12 cellular contexts compared by ENCODE assay signal in genomic region chr17:27747462-27748359, GRCh38. TPM values are rescaled to one million over a fixed set of nuclear protein-coding genes. Genes with fewer than 3 reads are reported as not detected.
DNase-seq lines count a peak whose midpoint lies in the region; ATAC-seq and TF ChIP-seq lines count a peak whose summit lies in the region.
"Had no signal": no experiment of that assay in that cellular context is flagged by ENCODE, and none has a peak within 500 bp of the region (broad histone marks: within the 10 kb centered on the region; RNA-seq: fewer than 3 reads in every experiment).

No MANE protein-coding gene starts in this region.

- POLR2A ChIA-PET in PC-3 (lab: Charles Lee; ENCODE audit: unreplicated experiment) = no interaction called here

- WGBS in heart left ventricle, 4 donors = 83 to 95% (median 89%) methylated on average over 13 of the region's 13 CpGs

- no peaks in the 10 kb centered on the region for H4K20me1 ChIP-seq in PC-3 (ENCODE audit: low read length)
- H4K20me1 ChIP-seq: BLaER1 treated with 17β-estradiol and CSF1 and Interleukin-3, amounts not matched to agents 10 nM and 100 nM had no signal

- no peak overlapping the region for H3K27ac ChIP-seq in right atrium auricular region
- peak overlapping the region in 1 of 12 donors; percentile 86 for H3K27ac ChIP-seq in heart left ventricle
- H3K27ac ChIP-seq in PC-3 (ENCODE audit: low read length) = no peak overlapping the region
- H3K27ac ChIP-seq in dorsolateral prefrontal cortex = no peak overlapping the region
- no peak overlapping the region for H3K27ac ChIP-seq in left lung

- DNase-seq in right atrium auricular region (ENCODE audit: low spot score) = peak; percentile 34
- no peak for DNase-seq in heart left ventricle
- DNase-seq in PC-3 = no peak
- DNase-seq in fibroblast of villous mesenchyme (ENCODE audit: low read depth) = no peak
- no peak for DNase-seq in SKM-1 (lab: John Stamatoyannopoulos, UW; ENCODE audit: unreplicated experiment)
- no peak for DNase-seq in hepatic stellate cell (ENCODE audit: low spot score)
- no peak for DNase-seq in dorsolateral prefrontal cortex
- no peak for DNase-seq in left lung
- DNase-seq: activated CD4-positive, alpha-beta T cell treated with anti-CD3 and anti-CD28 coated beads, Interleukin-2, amount 50 U/mL, for 1 hour; effector CD4-positive, alpha-beta T cell; NCI-H226 had no signal

- no peak overlapping the region for H2AFZ ChIP-seq in PC-3 (ENCODE audit: low read length)

- no peak for TF ChIP-seq POLR2A in heart left ventricle (IDR thresholded peaks at IDR 0.05)

- H3K4me1 ChIP-seq in right atrium auricular region (no peaks in the 10 kb centered on the region), heart left ventricle (peaks cover 0 to 11% (median 0%) of the 10 kb centered on the region in 12 donors), PC-3 (ENCODE audit: insufficient read depth, low read length) (no peaks in the 10 kb centered on the region), left lung (peaks cover 0 to 3% of the 10 kb centered on the region in 2 donors)

- H3K9ac ChIP-seq in PC-3 (ENCODE audit: low read length) = no peak overlapping the region

- H3K4me3 ChIP-seq in right atrium auricular region (no peak overlapping the region), heart left ventricle (no peak overlapping the region), PC-3 (ENCODE audit: low read length) (no peak overlapping the region), fibroblast of villous mesenchyme (ENCODE audit: low read depth, low read length) (no peak overlapping the region), dorsolateral prefrontal cortex (no peak overlapping the region), left lung (no peak overlapping the region)
- H3K4me3 ChIP-seq: BLaER1 treated with 17β-estradiol and CSF1 and Interleukin-3, amounts not matched to agents 10 nM and 100 nM had no signal

- BruUV-seq in PC-3 (replicated peaks; lab: Mats Ljungman, UMichigan) = no TSS peak

- intact Hi-C loops in heart left ventricle (cut with DNase I) = no loop called here
- intact Hi-C loops in PC-3 (cut with micrococcal nuclease) = no loop called here
- intact Hi-C loops in dorsolateral prefrontal cortex (cut with DNase I) = no loop called here
- intact Hi-C loops in left lung (cut with DNase I) = no loop called here

- ATAC-seq in heart left ventricle (no peak), PC-3 (no peak), left lung (no peak)

- no peaks in the 10 kb centered on the region for H3F3A ChIP-seq in PC-3 (ENCODE audit: low read length, unreplicated experiment)

- no peaks in the 10 kb centered on the region for H3K9me3 ChIP-seq in right atrium auricular region
- H3K9me3 ChIP-seq in heart left ventricle = no peaks in the 10 kb centered on the region
- no peaks in the 10 kb centered on the region for H3K9me3 ChIP-seq in PC-3 (ENCODE audit: low read length)
- H3K9me3 ChIP-seq in left lung = no peaks in the 10 kb centered on the region
- H3K9me3 ChIP-seq: BLaER1 treated with 17β-estradiol and CSF1 and Interleukin-3, amounts not matched to agents 10 nM and 100 nM had no signal

- CTCF ChIA-PET in PC-3 (lab: Charles Lee) = no interaction called here

- no peaks in the 10 kb centered on the region for H3K36me3 ChIP-seq in right atrium auricular region
- no peaks in the 10 kb centered on the region for H3K36me3 ChIP-seq in heart left ventricle
- H3K36me3 ChIP-seq in PC-3 (ENCODE audit: low read depth, low read length) = no peaks in the 10 kb centered on the region
- H3K36me3 ChIP-seq in left lung = no peaks in the 10 kb centered on the region
- H3K36me3 ChIP-seq: BLaER1 treated with 17β-estradiol and CSF1 and Interleukin-3, amounts not matched to agents 10 nM and 100 nM had no signal

- H3K79me2 ChIP-seq in PC-3 (ENCODE audit: low read length) = no peaks in the 10 kb centered on the region

- H3K4me2 ChIP-seq in PC-3 (ENCODE audit: low read length) = no peak overlapping the region

- no peaks in the 10 kb centered on the region for H3K9me2 ChIP-seq in PC-3 (replicated peaks; ENCODE audit: low read length)

- TF ChIP-seq CTCF in right atrium auricular region (IDR thresholded peaks at IDR 0.05) (no peak), heart left ventricle (IDR thresholded peaks at IDR 0.05) (no peak), PC-3 (conservative IDR thresholded peaks at IDR 0.05; ENCODE audit: low read depth, low read length) (peak; percentile 34; the same call in 1 of the 2 replicates), fibroblast of villous mesenchyme (IDR thresholded peaks at IDR 0.05; ENCODE audit: insufficient read depth, low read depth, low read length) (peak; percentile 43), dorsolateral prefrontal cortex (IDR thresholded peaks at IDR 0.05 in 54 of 56, conservative IDR thresholded peaks at IDR 0.05 in 2 of 56; ENCODE audit: low read depth in 1 of 56, partially characterized antibody in 56 of 56) (peak in 2 of 56 donors; percentile 9 to 11), left lung (IDR thresholded peaks at IDR 0.05) (peak in 1 of 2 donors; percentile 19)

- H3K27me3 ChIP-seq in right atrium auricular region (no peaks in the 10 kb centered on the region), heart left ventricle (no peaks in the 10 kb centered on the region), PC-3 (ENCODE audit: low read length) (no peaks in the 10 kb centered on the region), dorsolateral prefrontal cortex (no peaks in the 10 kb centered on the region), left lung (no peaks in the 10 kb centered on the region)
- H3K27me3 ChIP-seq: BLaER1 treated with 17β-estradiol and CSF1 and Interleukin-3, amounts not matched to agents 10 nM and 100 nM had no signal

RNA-seq across cellular contexts. Expression of gene NOS2, which starts 52.6 kb away (rescaled TPM):
- total RNA-seq in right atrium auricular region = under 1 TPM; 0.11 to 0.20 TPM
- total RNA-seq in heart left ventricle = 1 to 10 TPM in 1 of 9 donors, under 1 TPM in 8; 0.07 to 2.2 (median 0.20) TPM
- under 1 TPM in 1 of 2 donors, not detected in 1; 0.10 TPM for polyA plus RNA-seq in heart left ventricle
- total RNA-seq in PC-3 (2014; rRNA removed) = not detected in 2 replicates
- not detected in 2 replicates for total RNA-seq in fibroblast of villous mesenchyme
- 10 to 100 TPM in 1 of 120 experiments, 1 to 10 TPM in 119; 1.4 to 12.0 (median 5.1) TPM for total RNA-seq in dorsolateral prefrontal cortex
- total RNA-seq in left lung = under 1 TPM; 0.34 to 0.70 TPM

Comparison
In these comparisons a context has a peak if more than half of its experiments do, and no peak if none do; other contexts are left out.
1. CTCF ChIP-seq: peak in PC-3 (single experiment) and fibroblast of villous mesenchyme (single experiment); none in right atrium auricular region (0 of 2) and heart left ventricle (0 of 12).